In the genomic region with DNA sequence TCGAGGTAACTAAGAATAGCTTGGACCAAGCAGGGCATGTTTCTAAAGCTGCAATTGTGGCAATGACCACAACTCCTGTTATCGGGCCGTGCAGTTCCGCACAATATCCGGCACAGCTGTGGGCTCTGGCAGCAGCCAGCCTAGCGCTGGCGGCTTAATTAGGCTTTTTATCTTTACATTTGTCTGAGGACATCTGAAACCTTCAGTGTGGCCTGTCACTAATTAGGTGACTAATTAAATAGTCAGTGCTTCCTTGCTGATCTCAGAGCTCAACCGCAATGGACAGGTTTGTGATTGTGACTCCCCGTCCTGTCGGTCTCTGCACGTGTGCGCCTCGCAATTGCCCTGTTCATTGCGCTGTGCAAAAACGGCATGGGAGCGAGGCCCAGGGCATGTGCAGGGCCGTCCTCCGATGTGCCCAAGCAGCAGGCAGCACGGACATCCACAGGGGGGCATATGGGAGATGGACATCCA, we compare ENCODE assay signal across 16 cellular contexts.
A peak's percentile ranks its signal among the peaks of the same experiment; 100 is the strongest.
DNase-seq lines count a peak whose midpoint lies in the region; ATAC-seq, FAIRE-seq and TF ChIP-seq lines count a peak whose summit lies in the region.
"Had no signal": no experiment of that assay in that cellular context is flagged by ENCODE, and none has a peak within 500 bp of the region (broad histone marks: within the 10 kb centered on the region; RNA-seq: fewer than 3 reads in every experiment).

No MANE protein-coding gene starts in this region.

- H4K20me1 ChIP-seq in BLaER1 treated with 17β-estradiol and CSF1 and Interleukin-3, amounts not matched to agents 10 nM and 100 nM, result no peaks in the 10 kb centered on the region
- H4K20me1 ChIP-seq in K562 (replicated peaks; ENCODE audit: control insufficient read depth, insufficient read depth, low read length), result no peaks in the 10 kb centered on the region

- ATAC-seq in GM19397 (IDR thresholded peaks at IDR 0.05; ENCODE audit: unreplicated experiment) (peak; percentile 66), K562 (peak; percentile 54)
- ATAC-seq: T-cell had no signal

- no peaks in the 10 kb centered on the region for H3K9me1 ChIP-seq in K562 (ENCODE audit: control insufficient read depth, insufficient read depth, low read length)

- BruUV-seq in K562 (replicated peaks; lab: Mats Ljungman, UMichigan), result no TSS peak

- no peaks in the 10 kb centered on the region for H3K9me3 ChIP-seq in BLaER1 treated with 17β-estradiol and CSF1 and Interleukin-3, amounts not matched to agents 10 nM and 100 nM (replicated peaks in 1 of 11)
- no peaks in the 10 kb centered on the region for H3K9me3 ChIP-seq in K562 (replicated peaks; ENCODE audit: control insufficient read depth, insufficient read depth, low read depth, low read length)

- peak overlapping the region in 1 of 10 experiments; percentile 2; a peak in 1 of 20 replicates for H3K4me3 ChIP-seq in BLaER1 treated with 17β-estradiol and CSF1 and Interleukin-3, amounts not matched to agents 10 nM and 100 nM
- no peak overlapping the region for H3K4me3 ChIP-seq in K562

- DNase-seq in NCI-H1694 (lab: John Stamatoyannopoulos, UW) (peak; percentile 41), K562 (ENCODE audit: extremely low read depth in 1 of 4, low spot score in 3 of 4) (peak in 3 of 4 experiments; percentile 3 to 46 (median 15)), midbrain (lab: John Stamatoyannopoulos, UW) (no peak), hepatic stellate cell (ENCODE audit: low spot score) (no peak), NCI-H2029 (lab: John Stamatoyannopoulos, UW) (no peak), NCI-H1092 treated with DMSO at 0.1 percent for 48 hours (lab: John Stamatoyannopoulos, UW) (no peak)
- DNase-seq: activated CD4-positive, alpha-beta memory T cell treated with anti-CD3 and anti-CD28 coated beads for 36 hours; activated naive CD4-positive, alpha-beta T cell treated with Interleukin-2 at 50 U/mL for 16 hours; central memory CD4-positive, alpha-beta T cell; GOT3; naive B cell; NCI-H446; T-cell had no signal

- CTCF ChIA-PET in K562 (lab: Yijun Ruan, JAX; ENCODE audit: low intra/inter-chr PET ratio), result no interaction called here

- POLR2A ChIA-PET in K562 (lab: Yijun Ruan, JAX), result no interaction called here

- intact Hi-C loops in K562 (cut with micrococcal nuclease), result no loop called here

- H3K9ac ChIP-seq in BLaER1 treated with 17β-estradiol and CSF1 and Interleukin-3, amounts not matched to agents 10 nM and 100 nM, result peak overlapping the region in 4 of 11 experiments; percentile 29 to 67 (median 52); a peak in 6 of 22 replicates
- H3K9ac ChIP-seq in K562 (ENCODE audit: insufficient read depth in 1 of 2, low read depth in 2 of 2, low read length in 2 of 2), result no peak overlapping the region

- FAIRE-seq in K562 (lab: Jason Lieb, UNC), result no peak
- FAIRE-seq: islet of Langerhans had no signal

- no peak overlapping the region for H2AFZ ChIP-seq in K562 (ENCODE audit: low read depth, low read length)

- in situ Hi-C loops in K562 (cut with MboI), result no loop called here

- no peaks in the 10 kb centered on the region for H3K36me3 ChIP-seq in BLaER1 treated with 17β-estradiol and CSF1 and Interleukin-3, amounts not matched to agents 10 nM and 100 nM
- no peaks in the 10 kb centered on the region for H3K36me3 ChIP-seq in K562 (ENCODE audit: control insufficient read depth, insufficient read depth, low read length)

- peak overlapping the region in 7 of 11 experiments; percentile 6 to 79 (median 72); a peak in 10 of 22 replicates for H3K27ac ChIP-seq in BLaER1 treated with 17β-estradiol and CSF1 and Interleukin-3, amounts not matched to agents 10 nM and 100 nM
- no peak overlapping the region for H3K27ac ChIP-seq in K562 (ENCODE audit: extremely low read depth, low read depth, low read length)

- WGBS in K562 (ENCODE audit: insufficient coverage, low coverage, missing lambda C conversion rate), result 0% methylated on average over 19 of the region's 19 CpGs

- no peaks in the 10 kb centered on the region for H3K79me2 ChIP-seq in K562 (ENCODE audit: control insufficient read depth, insufficient read depth, low read length)

- H3K4me1 ChIP-seq in BLaER1 treated with 17β-estradiol and CSF1 and Interleukin-3, amounts not matched to agents 10 nM and 100 nM, result peaks cover 12 to 56% (median 50%) of the 10 kb centered on the region in 10 experiments
- peaks cover 0 to 5% of the 10 kb centered on the region in 2 experiments; a peak in 2 of 5 replicates for H3K4me1 ChIP-seq in K562 (replicated peaks in 1 of 2; ENCODE audit: control insufficient read depth in 2 of 2, insufficient read depth in 2 of 2, low read length in 2 of 2)

- no peak for TF ChIP-seq POLR2A in K562 (conservative IDR thresholded peaks at IDR 0.05)

- TF ChIP-seq EP300 in K562 (IDR thresholded peaks at IDR 0.05; ENCODE audit: low read length), result no peak

- no peaks in the 10 kb centered on the region for H3K27me3 ChIP-seq in BLaER1 treated with 17β-estradiol and CSF1 and Interleukin-3, amounts not matched to agents 10 nM and 100 nM
- peaks cover 0 to 13% of the 10 kb centered on the region in 2 experiments; a peak in 3 of 5 replicates for H3K27me3 ChIP-seq in K562 (ENCODE audit: control insufficient read depth in 2 of 2, insufficient read depth in 2 of 2, low read length in 2 of 2)

- no peak for TF ChIP-seq CTCF in K562 (IDR thresholded peaks at IDR 0.05 in 2 of 3, conservative IDR thresholded peaks at IDR 0.05 in 1 of 3; ENCODE audit: insufficient read depth in 2 of 3, low read depth in 1 of 3, low read length in 3 of 3)

- no peak for TF ChIP-seq RAD21 in K562 (CRISPR knock-in tag; conservative IDR thresholded peaks at IDR 0.05 in 1 of 2, IDR thresholded peaks at IDR 0.05 in 1 of 2)

- peak overlapping the region; percentile 45 to 81 (median 73) for H3K4me2 ChIP-seq in BLaER1 treated with 17β-estradiol and CSF1 and Interleukin-3, amounts not matched to agents 10 nM and 100 nM
- H3K4me2 ChIP-seq in K562 (ENCODE audit: insufficient read depth, low read length), result no peak overlapping the region

TF ChIP-seq in K562, 482 proteins besides CTCF, POLR2A, EP300 and RAD21 (continues in another document):
- TF ChIP-seq TRIM24 (IDR thresholded peaks at IDR 0.05), result 0 out of 4 replicates have a peak, but pooled peaks of 1 of the 2 experiments have one; percentile 23
- no peak for TF ChIP-seq CAMTA2 (CRISPR knock-in tag; conservative IDR thresholded peaks at IDR 0.05)
- TF ChIP-seq ZNF780A (CRISPR knock-in tag; IDR thresholded peaks at IDR 0.05), result no peak
- TF ChIP-seq SOX6 (IDR thresholded peaks at IDR 0.05), result peak; percentile 50
- TF ChIP-seq ZKSCAN8 (CRISPR knock-in tag; IDR thresholded peaks at IDR 0.05), result 0 out of 2 replicates have a peak, but pooled peaks have one; percentile 30
- TF ChIP-seq ZNF175 (CRISPR knock-in tag; IDR thresholded peaks at IDR 0.05; ENCODE audit: low read depth), result peak; percentile 91
- peak; percentile 38; the same call in 1 of the 2 replicates for TF ChIP-seq GABPA (tag; conservative IDR thresholded peaks at IDR 0.05; ENCODE audit: low read depth)
- TF ChIP-seq ETV6 (IDR thresholded peaks at IDR 0.05; ENCODE audit: borderline replicate concordance in 1 of 2, low read depth in 2 of 2, low read length in 1 of 2), result no peak
- no peak for TF ChIP-seq ETV6 (CRISPR knock-in tag; IDR thresholded peaks at IDR 0.05; ENCODE audit: borderline replicate concordance)
- TF ChIP-seq, protein P1, sequence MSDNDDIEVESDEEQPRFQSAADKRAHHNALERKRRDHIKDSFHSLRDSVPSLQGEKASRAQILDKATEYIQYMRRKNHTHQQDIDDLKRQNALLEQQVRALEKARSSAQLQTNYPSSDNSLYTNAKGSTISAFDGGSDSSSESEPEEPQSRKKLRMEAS (CRISPR knock-in tag; IDR thresholded peaks at IDR 0.05), result peak; percentile 56
- TF ChIP-seq CBFA2T2 (conservative IDR thresholded peaks at IDR 0.05), result peak; percentile 83
- TF ChIP-seq TAL1 (IDR thresholded peaks at IDR 0.05), result peak; percentile 71
- TF ChIP-seq MEF2D (tag; conservative IDR thresholded peaks at IDR 0.05; ENCODE audit: low read depth), result peak; percentile 58
- TF ChIP-seq ELF4 (CRISPR knock-in tag; IDR thresholded peaks at IDR 0.05), result no peak
- TF ChIP-seq, protein P2, sequence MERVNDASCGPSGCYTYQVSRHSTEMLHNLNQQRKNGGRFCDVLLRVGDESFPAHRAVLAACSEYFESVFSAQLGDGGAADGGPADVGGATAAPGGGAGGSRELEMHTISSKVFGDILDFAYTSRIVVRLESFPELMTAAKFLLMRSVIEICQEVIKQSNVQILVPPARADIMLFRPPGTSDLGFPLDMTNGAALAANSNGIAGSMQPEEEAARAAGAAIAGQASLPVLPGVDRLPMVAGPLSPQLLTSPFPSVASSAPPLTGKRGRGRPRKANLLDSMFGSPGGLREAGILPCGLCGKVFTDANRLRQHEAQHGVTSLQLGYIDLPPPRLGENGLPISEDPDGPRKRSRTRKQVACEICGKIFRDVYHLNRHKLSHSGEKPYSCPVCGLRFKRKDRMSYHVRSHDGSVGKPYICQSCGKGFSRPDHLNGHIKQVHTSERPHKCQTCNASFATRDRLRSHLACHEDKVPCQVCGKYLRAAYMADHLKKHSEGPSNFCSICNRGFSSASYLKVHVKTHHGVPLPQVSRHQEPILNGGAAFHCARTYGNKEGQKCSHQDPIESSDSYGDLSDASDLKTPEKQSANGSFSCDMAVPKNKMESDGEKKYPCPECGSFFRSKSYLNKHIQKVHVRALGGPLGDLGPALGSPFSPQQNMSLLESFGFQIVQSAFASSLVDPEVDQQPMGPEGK (CRISPR knock-in tag; IDR thresholded peaks at IDR 0.05; ENCODE audit: borderline replicate concordance), result no peak
- TF ChIP-seq ZNF584 (CRISPR knock-in tag; IDR thresholded peaks at IDR 0.05; ENCODE audit: low read depth), result peak; percentile 91
- peak; percentile 85 for TF ChIP-seq TCF3 (CRISPR knock-in tag; IDR thresholded peaks at IDR 0.05)
- peak; percentile 52 for TF ChIP-seq MEIS2 (IDR thresholded peaks at IDR 0.05; ENCODE audit: partially characterized antibody)
- peak; percentile 64; the same call in 1 of the 2 replicates for TF ChIP-seq FOSL1 (tag; conservative IDR thresholded peaks at IDR 0.05)
- peak; percentile 62 for TF ChIP-seq NCOR1 (IDR thresholded peaks at IDR 0.05)
- TF ChIP-seq POLR3G (IDR thresholded peaks at IDR 0.05; ENCODE audit: extremely low read depth, insufficient read length, insufficient replicate concordance), result no peak
- TF ChIP-seq TEAD4 (IDR thresholded peaks at IDR 0.05; ENCODE audit: low read length), result peak; percentile 89
- TF ChIP-seq TEAD4 (CRISPR knock-in tag; IDR thresholded peaks at IDR 0.05; ENCODE audit: borderline replicate concordance), result no peak
- TF ChIP-seq ETV5 (CRISPR knock-in tag; IDR thresholded peaks at IDR 0.05; ENCODE audit: low read depth), result peak; percentile 60; the same call in 1 of the 2 replicates
- TF ChIP-seq POLR2AphosphoS5 (IDR thresholded peaks at IDR 0.05; ENCODE audit: control insufficient read depth, insufficient read depth, low read depth, low read length), result peak; percentile 77; the same call in 1 of the 2 replicates
- TF ChIP-seq CXXC5 (CRISPR knock-in tag; IDR thresholded peaks at IDR 0.05), result 0 out of 2 replicates have a peak, but pooled peaks have one; percentile 19
- TF ChIP-seq KLF16 (IDR thresholded peaks at IDR 0.05), result peak; percentile 89

Comparison
In these comparisons a context has a peak if more than half of its experiments do, and no peak if none do; other contexts are left out.
1. DNase-seq: peak in NCI-H1694 (single experiment) and K562 (3 of 4); none in midbrain (single experiment), hepatic stellate cell (single experiment), NCI-H2029 (single experiment) and NCI-H1092 treated with DMSO at 0.1 percent for 48 hours (single experiment).